In the genomic region with DNA sequence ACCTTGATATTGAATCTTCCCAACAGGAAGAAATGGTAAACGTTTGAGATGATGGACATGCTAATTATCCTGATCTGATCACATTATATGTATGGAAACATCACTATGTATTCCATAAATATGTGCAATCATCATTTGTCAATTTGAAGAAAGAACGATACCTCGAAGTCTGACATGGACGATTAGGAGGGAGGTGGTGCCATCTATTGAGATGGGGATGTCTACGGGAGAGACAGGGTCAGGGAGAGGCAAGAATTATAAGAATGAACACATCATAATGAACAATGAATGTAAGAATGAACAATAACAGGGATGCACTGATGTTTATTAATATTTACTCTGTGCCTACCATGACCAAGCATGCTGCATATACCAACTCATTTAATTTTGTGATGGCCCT, we compare ENCODE assay signal across 18 cellular contexts.
"Had no signal": no experiment of that assay in that cellular context is flagged by ENCODE, and none has a peak within 500 bp of the region (broad histone marks: within the 10 kb centered on the region; RNA-seq: fewer than 3 reads in every experiment).

No MANE protein-coding gene starts in this region.

- H3K4me1 Mint-ChIP-seq: naive thymus-derived CD4-positive, alpha-beta T cell had no signal

- H3K4me3 Mint-ChIP-seq: naive thymus-derived CD4-positive, alpha-beta T cell; nephron progenitor cell; type B pancreatic cell had no signal

- H3K27me3 ChIP-seq: esophagus muscularis mucosa, hepatocyte, suprapubic skin, thyroid gland had no signal

- H3K27ac ChIP-seq: esophagus muscularis mucosa, hepatocyte, parathyroid adenoma, suprapubic skin, thyroid gland had no signal

- H3K4me3 ChIP-seq: esophagus muscularis mucosa, hepatocyte, lung, suprapubic skin, thyroid gland had no signal

- H3K9me3 Mint-ChIP-seq: nephron progenitor cell, type B pancreatic cell had no signal

- H3K36me3 Mint-ChIP-seq: naive thymus-derived CD4-positive, alpha-beta T cell; type B pancreatic cell had no signal

- DNase-seq: cerebellar nuclear complex; dermis blood vessel endothelial cell; effector CD8-positive, alpha-beta T cell; left colon; left ventricle myocardium superior; mesendoderm; naive thymus-derived CD4-positive, alpha-beta T cell; nephron progenitor cell; small intestine; stimulated activated CD4-positive, alpha-beta T cell treated with anti-CD3 and anti-CD28 coated beads, Interleukin-12 subunit alpha, Interleukin-12 subunit beta, amount 100 ng/mL, for 4 hours; stimulated activated naive CD4-positive, alpha-beta T cell treated with Interleukin-2 at 50 U/mL for 16 hours; thyroid gland had no signal

- H3K27ac Mint-ChIP-seq: naive thymus-derived CD4-positive, alpha-beta T cell; type B pancreatic cell had no signal

- ATAC-seq: left colon; left ventricle myocardium superior; naive thymus-derived CD4-positive, alpha-beta T cell had no signal
